26 cellular contexts compared by ENCODE assay signal in the genomic region with DNA sequence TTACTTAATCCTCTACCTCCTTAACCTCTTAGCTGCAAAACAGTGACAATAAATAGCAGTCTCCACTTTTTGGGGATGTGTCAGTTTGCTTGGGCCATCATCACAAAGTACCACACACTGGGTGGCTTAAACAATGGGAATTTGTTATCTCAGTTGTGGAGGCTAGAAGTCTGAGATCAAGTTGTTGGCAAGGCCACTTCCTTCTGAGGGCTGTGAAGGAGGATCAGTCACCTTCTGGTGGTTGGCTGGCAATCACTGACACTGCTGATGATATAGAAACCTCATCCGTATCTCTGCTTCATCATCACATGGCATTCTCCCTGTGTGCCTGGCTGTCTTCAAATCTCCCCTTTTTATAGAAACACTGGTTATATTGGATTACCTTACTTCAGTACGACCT.
"Had no signal": no experiment of that assay in that cellular context is flagged by ENCODE, and none has a peak within 500 bp of the region (broad histone marks: within the 10 kb centered on the region; RNA-seq: fewer than 3 reads in every experiment).

No MANE protein-coding gene starts in this region.

- H3K27me3 ChIP-seq: sigmoid colon, testis, vagina had no signal

- H3K4me1 Mint-ChIP-seq: activated CD4-positive, alpha-beta T cell treated with anti-CD3 and anti-CD28 coated beads, Interleukin-2, amount 10 ng/mL, durations not matched to agents 7 days and 5 days; activated CD8-positive, alpha-beta memory T cell treated with anti-CD3 and anti-CD28 coated beads, Interleukin-2, amount 10 ng/mL, durations not matched to agents 7 days and 5 days; activated naive CD8-positive, alpha-beta T cell treated with anti-CD3 and anti-CD28 coated beads, Interleukin-2, amount 50 U/mL, for 24 hours; natural killer cell; stimulated activated memory B cell treated with anti-CD40 and anti-IgM and Interleukin-4, amounts not matched to agents 10 μg/mL and 1 μg/mL and 100 μg/mL, for 72 hours had no signal

- H3K4me3 ChIP-seq: sigmoid colon, smooth muscle cell, testis, vagina had no signal

- DNase-seq: activated CD4-positive, alpha-beta T cell treated with anti-CD3 and anti-CD28 coated beads, Interleukin-2, amount 10 ng/mL, durations not matched to agents 7 days and 5 days; activated CD4-positive, CD25-positive, alpha-beta regulatory T cell treated with anti-CD3 and anti-CD28 coated beads, Interleukin-2, amount 50 U/mL, for 72 hours; activated CD8-positive, alpha-beta memory T cell treated with anti-CD3 and anti-CD28 coated beads, Interleukin-2, amount 10 ng/mL, durations not matched to agents 7 days and 5 days; activated CD8-positive, alpha-beta T cell treated with anti-CD3 and anti-CD28 coated beads for 36 hours; activated gamma-delta T cell; activated naive CD4-positive, alpha-beta T cell treated with anti-CD3 and anti-CD28 coated beads, Interleukin-2, amount 50 U/mL, for 16 hours; activated naive CD8-positive, alpha-beta T cell treated with anti-CD3 and anti-CD28 coated beads, Interleukin-2, amount 50 U/mL, for 24 hours; activated T-cell treated with anti-CD3 and anti-CD28 coated beads for 4 hours; effector CD4-positive, alpha-beta T cell; hippocampal formation; left ventricle myocardium superior; mammary epithelial cell; midbrain; natural killer cell; retina; sigmoid colon; stimulated activated CD4-positive, alpha-beta T cell treated with anti-CD3 and anti-CD28 coated beads, Interleukin-15, amount 100 ng/mL, for 24 hours; testis had no signal

- H3K4me1 ChIP-seq: sigmoid colon, testis, vagina had no signal

- H3K9me3 Mint-ChIP-seq: activated CD4-positive, alpha-beta T cell treated with anti-CD3 and anti-CD28 coated beads, Interleukin-2, amount 10 ng/mL, durations not matched to agents 7 days and 5 days; activated CD8-positive, alpha-beta T cell treated with anti-CD3 and anti-CD28 coated beads for 36 hours; activated naive CD8-positive, alpha-beta T cell treated with anti-CD3 and anti-CD28 coated beads, Interleukin-2, amount 50 U/mL, for 24 hours; brain; natural killer cell; stimulated activated memory B cell treated with anti-CD40 and anti-IgM and Interleukin-4, amounts not matched to agents 10 μg/mL and 1 μg/mL and 100 μg/mL, for 72 hours; T-helper 2 cell treated with Interferon-gamma antibody and Interleukin-4, amounts not matched to agents 5 μg/mL and 100 μg/mL, for 36 hours; type B pancreatic cell had no signal

- FAIRE-seq: frontal cortex had no signal

- H3K27ac Mint-ChIP-seq: activated CD4-positive, alpha-beta T cell treated with anti-CD3 and anti-CD28 coated beads, Interleukin-2, amount 10 ng/mL, durations not matched to agents 7 days and 5 days; activated CD8-positive, alpha-beta memory T cell treated with anti-CD3 and anti-CD28 coated beads, Interleukin-2, amount 10 ng/mL, durations not matched to agents 7 days and 5 days; activated CD8-positive, alpha-beta T cell treated with anti-CD3 and anti-CD28 coated beads for 36 hours; activated naive CD8-positive, alpha-beta T cell treated with anti-CD3 and anti-CD28 coated beads, Interleukin-2, amount 50 U/mL, for 24 hours; natural killer cell; progenitor cell of endocrine pancreas; stimulated activated memory B cell treated with anti-CD40 and anti-IgM and Interleukin-4, amounts not matched to agents 10 μg/mL and 1 μg/mL and 100 μg/mL, for 72 hours; T-helper 2 cell treated with Interferon-gamma antibody and Interleukin-4, amounts not matched to agents 5 μg/mL and 100 μg/mL, for 36 hours; type B pancreatic cell had no signal

- H3K4me3 Mint-ChIP-seq: activated CD4-positive, alpha-beta T cell treated with anti-CD3 and anti-CD28 coated beads, Interleukin-2, amount 10 ng/mL, durations not matched to agents 7 days and 5 days; activated CD8-positive, alpha-beta memory T cell treated with anti-CD3 and anti-CD28 coated beads, Interleukin-2, amount 10 ng/mL, durations not matched to agents 7 days and 5 days; activated CD8-positive, alpha-beta T cell treated with anti-CD3 and anti-CD28 coated beads for 36 hours; activated naive CD8-positive, alpha-beta T cell treated with anti-CD3 and anti-CD28 coated beads, Interleukin-2, amount 50 U/mL, for 24 hours; brain; natural killer cell; stimulated activated memory B cell treated with anti-CD40 and anti-IgM and Interleukin-4, amounts not matched to agents 10 μg/mL and 1 μg/mL and 100 μg/mL, for 72 hours; T-helper 2 cell treated with Interferon-gamma antibody and Interleukin-4, amounts not matched to agents 5 μg/mL and 100 μg/mL, for 36 hours; type B pancreatic cell had no signal

- H3K4me2 ChIP-seq: smooth muscle cell had no signal

- H3K9me3 ChIP-seq: sigmoid colon, testis, vagina had no signal

- H3K36me3 Mint-ChIP-seq: activated CD8-positive, alpha-beta memory T cell treated with anti-CD3 and anti-CD28 coated beads, Interleukin-2, amount 10 ng/mL, durations not matched to agents 7 days and 5 days; brain; natural killer cell; stimulated activated memory B cell treated with anti-CD40 and anti-IgM and Interleukin-4, amounts not matched to agents 10 μg/mL and 1 μg/mL and 100 μg/mL, for 72 hours; type B pancreatic cell had no signal

- H3K27me3 Mint-ChIP-seq: brain had no signal

- H3K27ac ChIP-seq: sigmoid colon, testis, vagina had no signal

- H3K36me3 ChIP-seq: sigmoid colon, vagina had no signal
